ENCODE assay signal across 8 cellular contexts in the genomic region with DNA sequence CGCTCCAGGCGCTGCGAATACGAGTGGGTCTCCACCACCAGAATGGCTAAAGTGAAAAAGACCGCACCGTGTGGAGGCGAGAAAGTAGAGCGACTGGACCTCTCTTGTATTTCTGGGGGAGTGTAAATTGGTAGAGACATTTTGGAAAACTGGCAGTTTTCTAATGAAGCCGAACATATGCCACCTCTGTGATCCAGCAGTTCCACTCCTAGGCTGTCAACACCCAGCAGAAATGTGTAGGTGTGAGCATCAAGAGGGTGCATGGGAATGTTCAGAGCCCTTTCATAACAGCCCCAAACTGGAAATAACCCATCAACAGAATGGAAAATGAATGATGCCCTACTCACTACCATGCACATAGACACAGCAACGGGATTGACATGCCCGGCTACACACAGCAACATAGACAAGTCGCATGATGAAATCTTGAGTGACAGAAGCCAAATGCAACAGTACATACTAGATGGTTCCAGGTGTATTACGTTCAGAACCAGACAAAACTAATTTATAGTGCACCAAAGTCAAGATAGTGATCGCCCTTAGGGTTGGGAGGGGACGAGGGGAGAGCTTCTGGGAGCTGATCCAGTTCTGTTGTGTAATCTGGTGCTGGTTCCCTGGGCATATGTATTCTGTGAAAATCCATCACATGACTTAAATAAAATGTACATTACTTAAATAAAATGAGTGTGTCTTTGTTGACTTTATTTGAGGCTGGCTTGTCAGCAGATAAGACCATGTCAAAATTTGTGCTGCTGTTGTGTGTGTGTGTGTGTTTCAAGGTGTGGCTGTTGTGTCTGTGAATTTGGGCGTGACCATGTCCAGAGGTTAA. TPM values are rescaled to one million over a fixed set of nuclear protein-coding genes. Genes with fewer than 3 reads are reported as not detected.
DNase-seq lines count a peak whose midpoint lies in the region; ATAC-seq and TF ChIP-seq lines count a peak whose summit lies in the region.

No MANE protein-coding gene starts in this region.

- peaks cover 9% of the 10 kb centered on the region for H3K79me2 ChIP-seq in ACC112 (ENCODE audit: control insufficient read depth, insufficient read depth, low read length, unreplicated experiment)

- intact Hi-C loops in sciatic nerve (cut with DNase I) = no loop called here

- H3K27ac ChIP-seq in ACC112 (ENCODE audit: low read depth, low read length) (peak overlapping the region; percentile 28), HUES64 (ENCODE audit: low read depth, low read length) (no peak overlapping the region; the same call in 1 of the 2 replicates), muscle layer of duodenum (ENCODE audit: low read length) (peak overlapping the region; percentile 76)

- peak; percentile 11 for DNase-seq in central memory CD4-positive, alpha-beta T cell
- DNase-seq in kidney tubule cell (ENCODE audit: low spot score) (no peak), HuH-7 (ENCODE audit: low spot score) (no peak), GM10266 (ENCODE audit: extremely low spot score) (no peak), sciatic nerve (ENCODE audit: low spot score) (no peak)

- no peaks in the 10 kb centered on the region for H3K27me3 ChIP-seq in ACC112 (ENCODE audit: insufficient read depth, low read length)
- H3K27me3 ChIP-seq in HUES64 (ENCODE audit: insufficient read depth, low read length) = peaks cover 20% of the 10 kb centered on the region
- no peaks in the 10 kb centered on the region for H3K27me3 ChIP-seq in muscle layer of duodenum (ENCODE audit: low read depth, low read length)

- H3K4me1 ChIP-seq in ACC112 (ENCODE audit: control insufficient read depth, insufficient read depth, low read length, unreplicated experiment) = peaks cover 25% of the 10 kb centered on the region
- peaks cover 15% of the 10 kb centered on the region; the same call in 1 of the 2 replicates for H3K4me1 ChIP-seq in HUES64 (ENCODE audit: insufficient read depth, low read length)
- H3K4me1 ChIP-seq in muscle layer of duodenum (ENCODE audit: control insufficient read depth in 1 of 2, insufficient read depth in 2 of 2, low read length in 2 of 2) = peaks cover 25 to 34% of the 10 kb centered on the region in 2 donors

- WGBS in HUES64 = 59% methylated on average over 16 of the region's 16 CpGs

- H3K36me3 ChIP-seq in ACC112 (ENCODE audit: insufficient read depth, low read length) (no peaks in the 10 kb centered on the region), HUES64 (ENCODE audit: insufficient read depth, low read length) (0 out of 2 replicates have a peak, but pooled peaks cover 4% of the 10 kb centered on the region), muscle layer of duodenum (ENCODE audit: control insufficient read depth in 1 of 2, insufficient read depth in 2 of 2, low read length in 2 of 2) (peaks cover 0 to 9% of the 10 kb centered on the region in 2 donors)

- no peak for ATAC-seq in sciatic nerve

- TF ChIP-seq CTCF in GM10266 (IDR thresholded peaks at IDR 0.05; ENCODE audit: control insufficient read depth, insufficient read depth, low read depth, missing control alignments) = no peak

- peak overlapping the region; percentile 67 for H3K9ac ChIP-seq in HUES64 (ENCODE audit: low read depth, low read length)

- peak overlapping the region; percentile 88 for H3K4me3 ChIP-seq in ACC112 (ENCODE audit: low read depth, low read length)
- H3K4me3 ChIP-seq in HUES64 (ENCODE audit: low read length) = peak overlapping the region; percentile 94
- H3K4me3 ChIP-seq in muscle layer of duodenum (ENCODE audit: low read depth in 1 of 2, low read length in 2 of 2) = peak overlapping the region; percentile 52 to 54

- H2AFZ ChIP-seq in ACC112 (ENCODE audit: low read length, unreplicated experiment) = peak overlapping the region; percentile 72

- H3K9me3 ChIP-seq in HUES64 (ENCODE audit: insufficient read depth, low read depth, low read length) = no peaks in the 10 kb centered on the region
- no peaks in the 10 kb centered on the region for H3K9me3 ChIP-seq in muscle layer of duodenum (ENCODE audit: control insufficient read depth in 1 of 2, low read length in 2 of 2)

RNA-seq across cellular contexts. Expression of gene BCL7C, which starts 0.9 kb away (rescaled TPM):
- polyA plus RNA-seq in HUES64 (2013, experiment 1 of 2) = 19.2 TPM
- 20.5 TPM for polyA plus RNA-seq in HUES64 (2013, experiment 2 of 2)
- total RNA-seq in sciatic nerve = 36.6 TPM

RNA-seq across cellular contexts. Expression of gene CTF1, which starts 1.7 kb away (rescaled TPM):
- 1.0 TPM for polyA plus RNA-seq in HUES64 (2013, experiment 1 of 2)
- polyA plus RNA-seq in HUES64 (2013, experiment 2 of 2) = 1.6 TPM
- total RNA-seq in sciatic nerve = 13.3 TPM

RNA-seq across cellular contexts. Expression of gene FBXL19, which starts 28.6 kb away (rescaled TPM):
- polyA plus RNA-seq in HUES64 (2013, experiment 1 of 2) = 53.0 TPM
- polyA plus RNA-seq in HUES64 (2013, experiment 2 of 2) = 53.0 TPM
- total RNA-seq in sciatic nerve = 13.1 TPM

RNA-seq across cellular contexts. Expression of gene ORAI3, which starts 54.1 kb away (rescaled TPM):
- 7.9 TPM for polyA plus RNA-seq in HUES64 (2013, experiment 1 of 2)
- 9.8 TPM for polyA plus RNA-seq in HUES64 (2013, experiment 2 of 2)
- total RNA-seq in sciatic nerve = 21.8 TPM
